In genomic region chr16:30340621-30341020, GRCh38 we compare ENCODE assay signal across 1 cellular context.
TF ChIP-seq lines count a peak whose summit lies in the region.

No MANE protein-coding gene starts in this region.

TF ChIP-seq in HepG2, 621 proteins besides CTCF, POLR2A, EP300 and RAD21:
- TF ChIP-seq SIX4 (CRISPR knock-in tag; IDR thresholded peaks at IDR 0.05) (no peak), RBM22 (optimal IDR thresholded peaks at IDR 0.05; ENCODE audit: low read length) (no peak), ZBTB34 (CRISPR knock-in tag; IDR thresholded peaks at IDR 0.05) (no peak)
TF ChIP-seq in HepG2: peak in this region for 0.
